Comparison of ENCODE assay signal across 8 cellular contexts in the genomic region with DNA sequence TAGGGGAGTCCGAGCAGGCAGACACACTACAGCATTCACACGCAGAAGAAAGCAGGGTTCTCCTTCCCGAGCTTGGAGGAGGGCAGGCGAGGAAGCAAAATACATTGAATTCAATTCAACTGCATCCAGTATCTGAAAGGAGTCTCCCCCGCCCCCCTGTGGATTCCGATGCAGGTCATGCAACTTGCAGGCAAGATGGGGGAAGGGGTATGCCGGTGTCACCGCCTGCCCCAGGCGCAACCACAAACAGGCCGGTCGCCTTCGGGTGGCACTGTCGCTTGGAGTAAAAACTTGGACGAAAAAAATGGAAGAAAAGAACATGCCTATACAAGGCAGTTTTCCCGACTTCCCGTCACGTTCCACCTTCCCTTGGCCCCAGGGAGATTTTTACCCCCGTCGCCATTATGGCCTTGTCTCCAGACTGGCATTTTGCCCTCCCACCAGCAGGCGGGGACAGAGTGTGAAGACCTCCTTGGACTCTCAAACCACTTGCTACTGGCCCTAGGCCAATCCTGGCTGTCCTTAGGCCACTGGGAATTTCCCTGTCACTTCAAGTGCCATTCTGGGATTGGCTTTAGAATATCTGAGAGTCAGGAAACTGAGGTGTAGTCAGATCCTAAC. TPM values are rescaled to one million over a fixed set of nuclear protein-coding genes. Genes with fewer than 3 reads are reported as not detected.
DNase-seq lines count a peak whose midpoint lies in the region; ATAC-seq and TF ChIP-seq lines count a peak whose summit lies in the region.

No MANE protein-coding gene starts in this region.

- H3K4me1 Mint-ChIP-seq in stimulated activated memory B cell treated with anti-CD40 and anti-IgM and Interleukin-4, amounts not matched to agents 10 μg/mL and 1 μg/mL and 100 μg/mL, for 72 hours, result peaks cover 34% of the 10 kb centered on the region

- no peak overlapping the region for H3K4me3 ChIP-seq in foreskin fibroblast (ENCODE audit: low read depth in 1 of 2, low read length in 2 of 2)

- H3K36me3 Mint-ChIP-seq in stimulated activated memory B cell treated with anti-CD40 and anti-IgM and Interleukin-4, amounts not matched to agents 10 μg/mL and 1 μg/mL and 100 μg/mL, for 72 hours, result no peaks in the 10 kb centered on the region

- no peak overlapping the region for H3K4me3 Mint-ChIP-seq in stimulated activated memory B cell treated with anti-CD40 and anti-IgM and Interleukin-4, amounts not matched to agents 10 μg/mL and 1 μg/mL and 100 μg/mL, for 72 hours

- peaks cover 87% of the 10 kb centered on the region for H3K27me3 Mint-ChIP-seq in stimulated activated memory B cell treated with anti-CD40 and anti-IgM and Interleukin-4, amounts not matched to agents 10 μg/mL and 1 μg/mL and 100 μg/mL, for 72 hours

- intact Hi-C loops in sciatic nerve (cut with DNase I), result loop anchor here (10.0 kb wide), 1 partner anchor 1343 kb away; no protein-coding TSS in a partner anchor

- no peaks in the 10 kb centered on the region for H3K9me3 Mint-ChIP-seq in stimulated activated memory B cell treated with anti-CD40 and anti-IgM and Interleukin-4, amounts not matched to agents 10 μg/mL and 1 μg/mL and 100 μg/mL, for 72 hours

- peak; percentile 16 for TF ChIP-seq CTCF in foreskin fibroblast (IDR thresholded peaks at IDR 0.05; ENCODE audit: low read depth, low read length)

- H3K27ac Mint-ChIP-seq in stimulated activated memory B cell treated with anti-CD40 and anti-IgM and Interleukin-4, amounts not matched to agents 10 μg/mL and 1 μg/mL and 100 μg/mL, for 72 hours, result no peak overlapping the region

- DNase-seq in NCI-H82 (lab: John Stamatoyannopoulos, UW), result peak; percentile 50
- no peak for DNase-seq in NCI-H82 treated with DMSO at 0.1 percent for 48 hours (lab: John Stamatoyannopoulos, UW; ENCODE audit: unreplicated experiment)
- DNase-seq in OCI-M1 (lab: John Stamatoyannopoulos, UW), result peak; percentile 1
- DNase-seq in foreskin fibroblast, result no peak
- peak; percentile 69 for DNase-seq in sciatic nerve (ENCODE audit: low spot score)
- no peak for DNase-seq in NCI-H2171 (lab: John Stamatoyannopoulos, UW)

- ATAC-seq in sciatic nerve (peak; percentile 8), GM19035 (IDR thresholded peaks at IDR 0.05; ENCODE audit: unreplicated experiment) (no peak)
- no peak for ATAC-seq in stimulated activated memory B cell treated with anti-CD40 and anti-IgM and Interleukin-4, amounts not matched to agents 10 μg/mL and 1 μg/mL and 100 μg/mL, for 72 hours

RNA-seq across cellular contexts. Expression of gene NTRK3, which starts 1.6 kb away (rescaled TPM):
- total RNA-seq in sciatic nerve, result 28.4 TPM

Comparison
In these comparisons a context has a peak if more than half of its experiments do, and no peak if none do; other contexts are left out.
1. DNase-seq: peak in NCI-H82 (single experiment), OCI-M1 (single experiment) and sciatic nerve (single experiment); none in NCI-H82 treated with DMSO at 0.1 percent for 48 hours (single experiment), foreskin fibroblast (0 of 2) and NCI-H2171 (single experiment).